Comparison of ENCODE assay signal across 8 cellular contexts in genomic region chr16:67968440-67969285, GRCh38. TPM values are rescaled to one million over a fixed set of nuclear protein-coding genes. Genes with fewer than 3 reads are reported as not detected.
A peak's percentile ranks its signal among the peaks of the same experiment; 100 is the strongest.
DNase-seq lines count a peak whose midpoint lies in the region; ATAC-seq and TF ChIP-seq lines count a peak whose summit lies in the region.

TSS of gene SLC12A4 (minus strand) at chr16:67968637. CDS start at chr16:67968553, 84 bp downstream.

- H3K4me1 Mint-ChIP-seq in activated T-cell treated with anti-CD3 and anti-CD28 coated beads, Interleukin-2, amount 50 U/mL, for 24 hours (ENCODE audit: low read depth) = peaks cover 27% of the 10 kb centered on the region

- H3K4me3 Mint-ChIP-seq in activated T-cell treated with anti-CD3 and anti-CD28 coated beads, Interleukin-2, amount 50 U/mL, for 24 hours = peak within 1 kb of the TSS; percentile 98

- H3K36me3 Mint-ChIP-seq in activated T-cell treated with anti-CD3 and anti-CD28 coated beads, Interleukin-2, amount 50 U/mL, for 24 hours (ENCODE audit: low read depth) = peaks cover 7% of the 10 kb centered on the region

- peak within 1 kb of the TSS; percentile 94 for H3K27ac Mint-ChIP-seq in activated T-cell treated with anti-CD3 and anti-CD28 coated beads, Interleukin-2, amount 50 U/mL, for 24 hours

- H3K9ac ChIP-seq in muscle layer of colon (ENCODE audit: low read length) = peak within 1 kb of the TSS; percentile 98

- intact Hi-C loops in OCI-LY7 (cut with micrococcal nuclease; ENCODE audit: unreplicated experiment) = loop anchor here (1.0 to 2.0 kb wide), 2 partner anchors 25 to 72 kb away; no protein-coding TSS in a partner anchor

- H3K4me2 ChIP-seq in OCI-LY7 (ENCODE audit: low read length) = peak within 1 kb of the TSS; percentile 84

- H3K27me3 ChIP-seq in esophagus (ENCODE audit: control insufficient read depth in 1 of 2, insufficient read depth in 2 of 2, low read length in 2 of 2) (no peaks in the 10 kb centered on the region), muscle layer of colon (ENCODE audit: control insufficient read depth in 1 of 2, insufficient read depth in 2 of 2, low read length in 2 of 2) (no peaks in the 10 kb centered on the region)

- no peak for TF ChIP-seq CTCF in AG04449 (IDR thresholded peaks at IDR 0.05; ENCODE audit: insufficient read depth, low read length, missing control alignments)
- TF ChIP-seq CTCF in OCI-LY7 (conservative IDR thresholded peaks at IDR 0.05; ENCODE audit: low read length) = no peak

- H3K36me3 ChIP-seq in OCI-LY7 (ENCODE audit: insufficient read depth, low read length) (no peaks in the 10 kb centered on the region), esophagus (ENCODE audit: control insufficient read depth in 2 of 2, insufficient read depth in 2 of 2, low read length in 1 of 2) (no peaks in the 10 kb centered on the region), muscle layer of colon (ENCODE audit: insufficient read depth, low read length) (no peaks in the 10 kb centered on the region)

- no peaks in the 10 kb centered on the region for H3K9me2 ChIP-seq in OCI-LY7 (ENCODE audit: insufficient read depth, low read length)

- H3K27me3 Mint-ChIP-seq in activated T-cell treated with anti-CD3 and anti-CD28 coated beads, Interleukin-2, amount 50 U/mL, for 24 hours = no peaks in the 10 kb centered on the region

- H3K9me3 Mint-ChIP-seq in activated T-cell treated with anti-CD3 and anti-CD28 coated beads, Interleukin-2, amount 50 U/mL, for 24 hours = no peaks in the 10 kb centered on the region

- 1 to 3% methylated on average over 70 to 75 of the region's 75 CpGs for WGBS in esophagus, 2 donors

- H3K4me1 ChIP-seq in OCI-LY7 (ENCODE audit: insufficient read depth, low read length, poor library complexity, severe bottlenecking) (peaks cover 34% of the 10 kb centered on the region), esophagus (ENCODE audit: control insufficient read depth in 2 of 2, insufficient read depth in 2 of 2, low read length in 1 of 2) (peaks cover 9 to 20% of the 10 kb centered on the region in 2 donors), muscle layer of colon (ENCODE audit: insufficient read depth, low read length) (peaks cover 38% of the 10 kb centered on the region)

- H3K79me2 ChIP-seq in OCI-LY7 (ENCODE audit: insufficient read depth, low read depth, low read length) = no peaks in the 10 kb centered on the region

- POLR2A ChIA-PET in AG04449 (lab: Yijun Ruan, JAX) = interaction anchor here (1.0 kb wide), 1 partner anchor 12 kb away, joined by 3 read pairs; no protein-coding TSS in a partner anchor
- POLR2A ChIA-PET in OCI-LY7 (lab: Charles Lee) = no interaction called here

- peak; percentile 81 for ATAC-seq in GM19023 (IDR thresholded peaks at IDR 0.05; ENCODE audit: unreplicated experiment)
- peak; percentile 73 for ATAC-seq in HG03175 (IDR thresholded peaks at IDR 0.05; ENCODE audit: unreplicated experiment)

- peak within 1 kb of the TSS; percentile 97 for H3K4me3 ChIP-seq in AG04449 (ENCODE audit: low read depth, low read length)
- peak within 1 kb of the TSS; percentile 86 for H3K4me3 ChIP-seq in OCI-LY7 (ENCODE audit: low read depth, low read length, poor library complexity, severe bottlenecking)
- peak within 1 kb of the TSS; percentile 69 to 82 for H3K4me3 ChIP-seq in esophagus (ENCODE audit: low read depth in 1 of 2, low read length in 2 of 2)
- H3K4me3 ChIP-seq in muscle layer of colon (ENCODE audit: low read depth in 1 of 2, low read length in 2 of 2) = peak within 1 kb of the TSS; percentile 97 to 98

- H3K9me3 ChIP-seq in OCI-LY7 (ENCODE audit: low read length) (no peaks in the 10 kb centered on the region), esophagus (ENCODE audit: control insufficient read depth in 2 of 2, insufficient read depth in 1 of 2, low read depth in 1 of 2, low read length in 1 of 2) (no peaks in the 10 kb centered on the region), muscle layer of colon (ENCODE audit: low read length) (no peaks in the 10 kb centered on the region)

- peak within 1 kb of the TSS; percentile 85 for H2AFZ ChIP-seq in OCI-LY7 (ENCODE audit: low read length)

- CTCF ChIA-PET in AG04449 (lab: Yijun Ruan, JAX) = interaction anchor here (1.0 kb wide), 1 partner anchor 23 kb away, joined by 5 read pairs; no protein-coding TSS in a partner anchor
- CTCF ChIA-PET in OCI-LY7 (lab: Charles Lee; ENCODE audit: unreplicated experiment) = no interaction called here

- DNase-seq in AG04449 (ENCODE audit: low read depth, low spot score) (no peak), OCI-LY7 (ENCODE audit: low spot score) (peak; percentile 89)
- peak; percentile 95 for DNase-seq in activated T-cell treated with anti-CD3 and anti-CD28 coated beads, Interleukin-2, amount 50 U/mL, for 24 hours
- DNase-seq in stimulated activated CD8-positive, alpha-beta memory T cell treated with anti-CD3 and anti-CD28 coated beads, Interleukin-7, amount 100 ng/mL, for 24 hours (ENCODE audit: low read depth) = peak; percentile 81

- BruUV-seq in OCI-LY7 (replicated peaks; lab: Mats Ljungman, UMichigan) = no TSS peak

- no peaks in the 10 kb centered on the region for H4K20me1 ChIP-seq in OCI-LY7 (ENCODE audit: insufficient read depth, low read length)

- H3K27ac ChIP-seq in OCI-LY7 (ENCODE audit: low read depth, low read length, poor library complexity, severe bottlenecking) (no peak within 1 kb of the TSS), esophagus (ENCODE audit: low read depth in 2 of 2, low read length in 1 of 2) (peak within 1 kb of the TSS; percentile 95), muscle layer of colon (ENCODE audit: low read depth, low read length) (peak within 1 kb of the TSS; percentile 96)

RNA-seq across cellular contexts. Expression of gene SLC12A4, which starts in this region (rescaled TPM):
- total RNA-seq in OCI-LY7 (2014; rRNA removed; shearing (Covaris generic)) = 8.3 and 10.0 TPM in 2 replicates
- total RNA-seq in OCI-LY7 (2022) = 16.7 and 22.5 TPM in 2 replicates
- 10 to 100 TPM in 1 of 2 donors, 1 to 10 TPM in 1; 9.1 to 17.4 TPM for polyA plus RNA-seq in esophagus
